ENCODE assay signal across 1 cellular context in genomic region chr10:102462512-102463054, GRCh38.
TF ChIP-seq lines count a peak whose summit lies in the region.

No MANE protein-coding gene starts in this region.

TF ChIP-seq in HEK293, 187 proteins besides CTCF, POLR2A, EP300 and RAD21 (continued from another document):
- TF ChIP-seq, protein P1, sequence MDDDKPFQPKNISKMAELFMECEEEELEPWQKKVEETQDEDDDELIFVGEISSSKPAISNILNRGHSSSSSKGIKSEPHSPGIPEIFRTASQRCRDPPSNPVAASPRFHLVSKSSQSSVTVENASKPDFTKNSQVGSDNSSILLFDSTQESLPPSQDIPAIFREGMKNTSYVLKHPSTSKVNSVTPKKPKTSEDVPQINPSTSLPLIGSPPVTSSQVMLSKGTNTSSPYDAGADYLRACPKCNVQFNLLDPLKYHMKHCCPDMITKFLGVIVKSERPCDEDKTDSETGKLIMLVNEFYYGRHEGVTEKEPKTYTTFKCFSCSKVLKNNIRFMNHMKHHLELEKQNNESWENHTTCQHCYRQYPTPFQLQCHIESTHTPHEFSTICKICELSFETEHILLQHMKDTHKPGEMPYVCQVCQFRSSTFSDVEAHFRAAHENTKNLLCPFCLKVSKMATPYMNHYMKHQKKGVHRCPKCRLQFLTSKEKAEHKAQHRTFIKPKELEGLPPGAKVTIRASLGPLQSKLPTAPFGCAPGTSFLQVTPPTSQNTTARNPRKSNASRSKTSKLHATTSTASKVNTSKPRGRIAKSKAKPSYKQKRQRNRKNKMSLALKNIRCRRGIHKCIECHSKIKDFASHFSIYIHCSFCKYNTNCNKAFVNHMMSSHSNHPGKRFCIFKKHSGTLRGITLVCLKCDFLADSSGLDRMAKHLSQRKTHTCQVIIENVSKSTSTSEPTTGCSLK (tag by site-specific recombination; IDR thresholded peaks at IDR 0.05) = no peak
- TF ChIP-seq, protein P2, sequence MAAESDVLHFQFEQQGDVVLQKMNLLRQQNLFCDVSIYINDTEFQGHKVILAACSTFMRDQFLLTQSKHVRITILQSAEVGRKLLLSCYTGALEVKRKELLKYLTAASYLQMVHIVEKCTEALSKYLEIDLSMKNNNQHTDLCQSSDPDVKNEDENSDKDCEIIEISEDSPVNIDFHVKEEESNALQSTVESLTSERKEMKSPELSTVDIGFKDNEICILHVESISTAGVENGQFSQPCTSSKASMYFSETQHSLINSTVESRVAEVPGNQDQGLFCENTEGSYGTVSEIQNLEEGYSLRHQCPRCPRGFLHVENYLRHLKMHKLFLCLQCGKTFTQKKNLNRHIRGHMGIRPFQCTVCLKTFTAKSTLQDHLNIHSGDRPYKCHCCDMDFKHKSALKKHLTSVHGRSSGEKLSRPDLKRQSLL (tag by site-specific recombination; IDR thresholded peaks at IDR 0.05) = no peak
- TF ChIP-seq ZNF202 (tag by site-specific recombination; IDR thresholded peaks at IDR 0.05; ENCODE audit: borderline replicate concordance) = no peak
- no peak for TF ChIP-seq ZNF785 (tag by site-specific recombination; IDR thresholded peaks at IDR 0.05)
- no peak for TF ChIP-seq ZNF707 (tag by site-specific recombination; IDR thresholded peaks at IDR 0.05)
- no peak for TF ChIP-seq GFI1B (tag by site-specific recombination; IDR thresholded peaks at IDR 0.05)
- TF ChIP-seq KLF16 (tag by site-specific recombination; IDR thresholded peaks at IDR 0.05) = no peak
- TF ChIP-seq ZNF600 (tag by site-specific recombination; IDR thresholded peaks at IDR 0.05) = peak; percentile 14; the same call in 1 of the 2 replicates
- TF ChIP-seq, protein P3, sequence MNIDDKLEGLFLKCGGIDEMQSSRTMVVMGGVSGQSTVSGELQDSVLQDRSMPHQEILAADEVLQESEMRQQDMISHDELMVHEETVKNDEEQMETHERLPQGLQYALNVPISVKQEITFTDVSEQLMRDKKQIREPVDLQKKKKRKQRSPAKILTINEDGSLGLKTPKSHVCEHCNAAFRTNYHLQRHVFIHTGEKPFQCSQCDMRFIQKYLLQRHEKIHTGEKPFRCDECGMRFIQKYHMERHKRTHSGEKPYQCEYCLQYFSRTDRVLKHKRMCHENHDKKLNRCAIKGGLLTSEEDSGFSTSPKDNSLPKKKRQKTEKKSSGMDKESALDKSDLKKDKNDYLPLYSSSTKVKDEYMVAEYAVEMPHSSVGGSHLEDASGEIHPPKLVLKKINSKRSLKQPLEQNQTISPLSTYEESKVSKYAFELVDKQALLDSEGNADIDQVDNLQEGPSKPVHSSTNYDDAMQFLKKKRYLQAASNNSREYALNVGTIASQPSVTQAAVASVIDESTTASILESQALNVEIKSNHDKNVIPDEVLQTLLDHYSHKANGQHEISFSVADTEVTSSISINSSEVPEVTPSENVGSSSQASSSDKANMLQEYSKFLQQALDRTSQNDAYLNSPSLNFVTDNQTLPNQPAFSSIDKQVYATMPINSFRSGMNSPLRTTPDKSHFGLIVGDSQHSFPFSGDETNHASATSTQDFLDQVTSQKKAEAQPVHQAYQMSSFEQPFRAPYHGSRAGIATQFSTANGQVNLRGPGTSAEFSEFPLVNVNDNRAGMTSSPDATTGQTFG (tag by site-specific recombination; IDR thresholded peaks at IDR 0.05; ENCODE audit: borderline replicate concordance) = no peak
- no peak for TF ChIP-seq PATZ1 (tag by site-specific recombination; IDR thresholded peaks at IDR 0.05)
- no peak for TF ChIP-seq ZNF571 (tag by site-specific recombination; IDR thresholded peaks at IDR 0.05)
- no peak for TF ChIP-seq TRIM28 (IDR thresholded peaks at IDR 0.05; ENCODE audit: borderline replicate concordance, low read length)
- TF ChIP-seq PRDM2 (tag by site-specific recombination; IDR thresholded peaks at IDR 0.05; ENCODE audit: borderline replicate concordance) = no peak
- no peak for TF ChIP-seq ZNF830 (tag by site-specific recombination; IDR thresholded peaks at IDR 0.05; ENCODE audit: low read depth)
- no peak for TF ChIP-seq HIC1 (tag by site-specific recombination; IDR thresholded peaks at IDR 0.05)
- no peak for TF ChIP-seq ZXDB (tag by site-specific recombination; IDR thresholded peaks at IDR 0.05)
- no peak for TF ChIP-seq ZNF155 (tag by site-specific recombination; IDR thresholded peaks at IDR 0.05)
- TF ChIP-seq ZNF514 (tag by site-specific recombination; IDR thresholded peaks at IDR 0.05) = no peak
- TF ChIP-seq, protein P4, sequence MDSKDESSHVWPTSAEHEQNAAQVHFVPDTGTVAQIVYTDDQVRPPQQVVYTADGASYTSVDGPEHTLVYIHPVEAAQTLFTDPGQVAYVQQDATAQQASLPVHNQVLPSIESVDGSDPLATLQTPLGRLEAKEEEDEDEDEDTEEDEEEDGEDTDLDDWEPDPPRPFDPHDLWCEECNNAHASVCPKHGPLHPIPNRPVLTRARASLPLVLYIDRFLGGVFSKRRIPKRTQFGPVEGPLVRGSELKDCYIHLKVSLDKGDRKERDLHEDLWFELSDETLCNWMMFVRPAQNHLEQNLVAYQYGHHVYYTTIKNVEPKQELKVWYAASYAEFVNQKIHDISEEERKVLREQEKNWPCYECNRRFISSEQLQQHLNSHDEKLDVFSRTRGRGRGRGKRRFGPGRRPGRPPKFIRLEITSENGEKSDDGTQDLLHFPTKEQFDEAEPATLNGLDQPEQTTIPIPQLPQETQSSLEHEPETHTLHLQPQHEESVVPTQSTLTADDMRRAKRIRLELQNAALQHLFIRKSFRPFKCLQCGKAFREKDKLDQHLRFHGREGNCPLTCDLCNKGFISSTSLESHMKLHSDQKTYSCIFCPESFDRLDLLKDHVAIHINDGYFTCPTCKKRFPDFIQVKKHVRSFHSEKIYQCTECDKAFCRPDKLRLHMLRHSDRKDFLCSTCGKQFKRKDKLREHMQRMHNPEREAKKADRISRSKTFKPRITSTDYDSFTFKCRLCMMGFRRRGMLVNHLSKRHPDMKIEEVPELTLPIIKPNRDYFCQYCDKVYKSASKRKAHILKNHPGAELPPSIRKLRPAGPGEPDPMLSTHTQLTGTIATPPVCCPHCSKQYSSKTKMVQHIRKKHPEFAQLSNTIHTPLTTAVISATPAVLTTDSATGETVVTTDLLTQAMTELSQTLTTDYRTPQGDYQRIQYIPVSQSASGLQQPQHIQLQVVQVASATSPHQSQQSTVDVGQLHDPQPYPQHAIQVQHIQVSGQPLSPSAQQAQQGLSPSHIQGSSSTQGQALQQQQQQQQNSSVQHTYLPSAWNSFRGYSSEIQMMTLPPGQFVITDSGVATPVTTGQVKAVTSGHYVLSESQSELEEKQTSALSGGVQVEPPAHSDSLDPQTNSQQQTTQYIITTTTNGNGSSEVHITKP (tag by site-specific recombination; IDR thresholded peaks at IDR 0.05) = no peak
- no peak for TF ChIP-seq ZNF169 (tag by site-specific recombination; IDR thresholded peaks at IDR 0.05)
- no peak for TF ChIP-seq YY1 (tag by site-specific recombination; IDR thresholded peaks at IDR 0.05)
- no peak for TF ChIP-seq ZNF48 (tag by site-specific recombination; IDR thresholded peaks at IDR 0.05)
- peak; percentile 59; the same call in 1 of the 2 replicates for TF ChIP-seq ZIC2 (tag by site-specific recombination; IDR thresholded peaks at IDR 0.05)
- TF ChIP-seq ZNF544 (tag by site-specific recombination; IDR thresholded peaks at IDR 0.05) = no peak
- peak; percentile 87 for TF ChIP-seq SCRT1 (tag by site-specific recombination; IDR thresholded peaks at IDR 0.05; ENCODE audit: borderline replicate concordance)
- no peak for TF ChIP-seq ZNF140 (tag by site-specific recombination; IDR thresholded peaks at IDR 0.05)
- TF ChIP-seq ZNF184 (tag by site-specific recombination; IDR thresholded peaks at IDR 0.05) = no peak
- no peak for TF ChIP-seq ZNF664 (tag by site-specific recombination; IDR thresholded peaks at IDR 0.05)
- TF ChIP-seq, protein P5, sequence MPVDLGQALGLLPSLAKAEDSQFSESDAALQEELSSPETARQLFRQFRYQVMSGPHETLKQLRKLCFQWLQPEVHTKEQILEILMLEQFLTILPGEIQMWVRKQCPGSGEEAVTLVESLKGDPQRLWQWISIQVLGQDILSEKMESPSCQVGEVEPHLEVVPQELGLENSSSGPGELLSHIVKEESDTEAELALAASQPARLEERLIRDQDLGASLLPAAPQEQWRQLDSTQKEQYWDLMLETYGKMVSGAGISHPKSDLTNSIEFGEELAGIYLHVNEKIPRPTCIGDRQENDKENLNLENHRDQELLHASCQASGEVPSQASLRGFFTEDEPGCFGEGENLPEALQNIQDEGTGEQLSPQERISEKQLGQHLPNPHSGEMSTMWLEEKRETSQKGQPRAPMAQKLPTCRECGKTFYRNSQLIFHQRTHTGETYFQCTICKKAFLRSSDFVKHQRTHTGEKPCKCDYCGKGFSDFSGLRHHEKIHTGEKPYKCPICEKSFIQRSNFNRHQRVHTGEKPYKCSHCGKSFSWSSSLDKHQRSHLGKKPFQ (tag by site-specific recombination; IDR thresholded peaks at IDR 0.05) = no peak
- no peak for TF ChIP-seq ZNF19 (tag by site-specific recombination; IDR thresholded peaks at IDR 0.05; ENCODE audit: low read depth)
- no peak for TF ChIP-seq GLIS2 (tag by site-specific recombination; IDR thresholded peaks at IDR 0.05)
- TF ChIP-seq ZBTB48 (tag by site-specific recombination; IDR thresholded peaks at IDR 0.05) = 0 out of 2 replicates have a peak, but pooled peaks have one; percentile 36
- peak; percentile 91 for TF ChIP-seq SCRT2 (tag by site-specific recombination; IDR thresholded peaks at IDR 0.05)
- TF ChIP-seq, protein P6, sequence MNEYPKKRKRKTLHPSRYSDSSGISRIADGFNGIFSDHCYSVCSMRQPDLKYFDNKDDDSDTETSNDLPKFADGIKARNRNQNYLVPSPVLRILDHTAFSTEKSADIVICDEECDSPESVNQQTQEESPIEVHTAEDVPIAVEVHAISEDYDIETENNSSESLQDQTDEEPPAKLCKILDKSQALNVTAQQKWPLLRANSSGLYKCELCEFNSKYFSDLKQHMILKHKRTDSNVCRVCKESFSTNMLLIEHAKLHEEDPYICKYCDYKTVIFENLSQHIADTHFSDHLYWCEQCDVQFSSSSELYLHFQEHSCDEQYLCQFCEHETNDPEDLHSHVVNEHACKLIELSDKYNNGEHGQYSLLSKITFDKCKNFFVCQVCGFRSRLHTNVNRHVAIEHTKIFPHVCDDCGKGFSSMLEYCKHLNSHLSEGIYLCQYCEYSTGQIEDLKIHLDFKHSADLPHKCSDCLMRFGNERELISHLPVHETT (tag by site-specific recombination; IDR thresholded peaks at IDR 0.05) = no peak
